ENCODE assay signal across 8 cellular contexts in genomic region chr2:161280906-161281323, GRCh38. TPM values are rescaled to one million over a fixed set of nuclear protein-coding genes. Genes with fewer than 3 reads are reported as not detected.
DNase-seq lines count a peak whose midpoint lies in the region; FAIRE-seq and TF ChIP-seq lines count a peak whose summit lies in the region.
"Not testable (repeated sequence)": the region's sequence is repeated elsewhere in the genome, so short reads cannot be mapped to it uniquely, and the experiment has no call there.

No MANE protein-coding gene starts in this region.

- not testable (repeated sequence) for H3K4me1 Mint-ChIP-seq in activated naive CD8-positive, alpha-beta T cell treated with anti-CD3 and anti-CD28 coated beads for 36 hours

- not testable (repeated sequence) for H3K4me3 Mint-ChIP-seq in activated naive CD8-positive, alpha-beta T cell treated with anti-CD3 and anti-CD28 coated beads for 36 hours

- not testable (repeated sequence) for DNase-seq in D721Med (ENCODE audit: insufficient read length, low spot score); epithelial cell of proximal tubule (ENCODE audit: low read depth)
- DNase-seq in M059J (ENCODE audit: low read depth) = peak; percentile 24
- peak; percentile 47 for DNase-seq in activated CD4-positive, alpha-beta T cell treated with anti-CD3 and anti-CD28 coated beads for 48 hours
- peak; percentile 17 for DNase-seq in activated naive CD8-positive, alpha-beta T cell treated with anti-CD3 and anti-CD28 coated beads for 36 hours
- peak; percentile 20 for DNase-seq in iris pigment epithelial cell (ENCODE audit: low read depth)
- peak; percentile 9 for DNase-seq in pons (ENCODE audit: low spot score)
- peak; percentile 13 for DNase-seq in stromal cell of bone marrow (ENCODE audit: low read depth)

- H3K27me3 Mint-ChIP-seq in activated naive CD8-positive, alpha-beta T cell treated with anti-CD3 and anti-CD28 coated beads for 36 hours = not testable (repeated sequence)

- not testable (repeated sequence) for FAIRE-seq in D721Med (lab: Jason Lieb, UNC)

- peak; percentile 28 for TF ChIP-seq CTCF in D721Med (IDR thresholded peaks at IDR 0.05; ENCODE audit: insufficient read depth, missing control alignments)
- peak; percentile 35 for TF ChIP-seq CTCF in epithelial cell of proximal tubule (conservative IDR thresholded peaks at IDR 0.05; ENCODE audit: low read depth, low read length)

- H3K9me3 Mint-ChIP-seq in activated naive CD8-positive, alpha-beta T cell treated with anti-CD3 and anti-CD28 coated beads for 36 hours = not testable (repeated sequence)

- not testable (repeated sequence) for H3K4me3 ChIP-seq in epithelial cell of proximal tubule (ENCODE audit: low read depth, low read length)

- H3K36me3 Mint-ChIP-seq in activated naive CD8-positive, alpha-beta T cell treated with anti-CD3 and anti-CD28 coated beads for 36 hours = not testable (repeated sequence)

- not testable (repeated sequence) for H3K27ac Mint-ChIP-seq in activated naive CD8-positive, alpha-beta T cell treated with anti-CD3 and anti-CD28 coated beads for 36 hours

RNA-seq across cellular contexts. Expression of gene PSMD14, which starts 27.3 kb away (rescaled TPM):
- total RNA-seq in M059J (2014; rRNA removed; shearing (Covaris generic)) = 164 and 166 TPM in 2 replicates
- 10 to 100 TPM; 91.4 to 93.8 TPM for total RNA-seq in activated naive CD8-positive, alpha-beta T cell treated with anti-CD3 and anti-CD28 coated beads for 36 hours
- 123 and 194 TPM in 2 replicates for total RNA-seq in epithelial cell of proximal tubule
